Comparison of ENCODE assay signal across 21 cellular contexts in the genomic region with DNA sequence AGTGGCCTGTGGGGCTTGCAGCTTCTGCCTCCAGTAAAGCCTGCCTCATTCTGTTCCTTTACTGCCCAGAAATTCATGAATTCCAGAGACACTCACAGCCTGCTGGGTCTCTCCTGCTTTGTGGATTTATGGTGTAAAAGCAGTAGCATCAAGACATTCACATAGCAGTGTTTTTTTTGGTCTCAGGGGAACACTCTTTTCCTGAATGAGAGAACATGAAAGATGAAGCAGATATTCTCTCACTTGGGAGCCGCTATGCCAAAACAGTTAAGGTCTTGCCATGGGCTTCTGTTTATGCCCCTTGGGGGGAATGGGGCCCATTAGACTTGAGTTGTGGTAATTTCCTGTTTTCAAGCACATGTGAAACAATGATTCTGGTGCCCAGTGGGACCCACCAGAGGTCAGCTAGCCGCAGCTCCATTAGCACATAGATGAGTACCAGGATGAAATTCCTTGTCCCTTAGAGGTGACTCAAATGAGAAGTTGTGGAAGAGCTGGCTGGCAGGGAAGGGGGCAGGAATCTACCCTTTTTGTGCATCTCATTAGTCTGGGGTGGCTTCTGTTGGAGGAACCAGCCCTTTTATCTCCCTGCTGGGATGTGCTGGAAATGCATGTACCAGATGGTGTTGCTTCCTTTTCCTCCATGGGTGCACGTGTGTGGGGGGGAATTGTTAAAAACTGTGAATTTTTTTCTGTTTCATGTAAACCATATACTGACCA. TPM values are rescaled to one million over a fixed set of nuclear protein-coding genes. Genes with fewer than 3 reads are reported as not detected.
"Had no signal": no experiment of that assay in that cellular context is flagged by ENCODE, and none has a peak within 500 bp of the region (broad histone marks: within the 10 kb centered on the region; RNA-seq: fewer than 3 reads in every experiment).

No MANE protein-coding gene starts in this region.

- H3K27ac ChIP-seq: brain microvascular endothelial cell, coronary artery, heart left ventricle, left lung, spleen, testis, upper lobe of left lung had no signal

- ATAC-seq: activated CD4-positive, CD25-positive, alpha-beta regulatory T cell treated with anti-CD3 and anti-CD28 coated beads, Interleukin-2, amount 50 U/mL, for 24 hours; activated CD8-positive, alpha-beta T cell treated with anti-CD3 and anti-CD28 coated beads, Interleukin-2, amount 10 ng/mL, durations not matched to agents 7 days and 5 days; activated T-cell treated with anti-CD3 and anti-CD28 coated beads, Interleukin-2, amount 50 U/mL, for 4 hours; heart left ventricle; left lung; stimulated activated memory B cell treated with anti-CD40 and anti-IgM and Interleukin-4, amounts not matched to agents 10 μg/mL and 1 μg/mL and 100 μg/mL, for 72 hours had no signal

- FAIRE-seq: endometrium had no signal

- H3K36me3 ChIP-seq: brain microvascular endothelial cell, gastrocnemius medialis, heart left ventricle, left lung, spleen, upper lobe of left lung had no signal

- H3K4me3 ChIP-seq: coronary artery, gastrocnemius medialis, heart left ventricle, left lung, spleen, testis, upper lobe of left lung had no signal

- H3K9me3 ChIP-seq: gastrocnemius medialis, heart left ventricle, left lung, spleen, testis, upper lobe of left lung had no signal

- H3K4me1 ChIP-seq: left lung, spleen, testis had no signal

- DNase-seq: activated CD4-positive, alpha-beta T cell treated with anti-CD3 and anti-CD28 coated beads, Interleukin-2, amount 10 ng/mL, durations not matched to agents 7 days and 5 days; activated CD8-positive, alpha-beta T cell treated with anti-CD3 and anti-CD28 coated beads, Interleukin-2, amount 10 ng/mL, durations not matched to agents 7 days and 5 days; activated naive CD4-positive, alpha-beta T cell treated with anti-CD3 and anti-CD28 coated beads for 36 hours; activated T-cell treated with anti-CD3 and anti-CD28 coated beads, Interleukin-2, amount 50 U/mL, for 4 hours; anterior cingulate cortex; brain microvascular endothelial cell; erythroblast; gastrocnemius medialis; heart left ventricle; left lung; mammary epithelial cell; occipital lobe; posterior cingulate gyrus; spleen; stimulated activated CD4-positive, alpha-beta T cell treated with anti-CD3 and anti-CD28 coated beads, Interleukin-4, amount 100 ng/mL, for 4 hours; testis; upper lobe of left lung had no signal

RNA-seq across cellular contexts. Expression of a gene that starts 13.2 kb away (rescaled TPM):
- total RNA-seq: activated CD4-positive, alpha-beta T cell treated with anti-CD3 and anti-CD28 coated beads, Interleukin-2, amount 10 ng/mL, durations not matched to agents 7 days and 5 days; activated CD8-positive, alpha-beta T cell treated with anti-CD3 and anti-CD28 coated beads, Interleukin-2, amount 10 ng/mL, durations not matched to agents 7 days and 5 days; activated naive CD4-positive, alpha-beta T cell treated with anti-CD3 and anti-CD28 coated beads for 36 hours had no signal
